In genomic region chr2:219213486-219214071, GRCh38 we compare ENCODE assay signal across 29 cellular contexts.
"Had no signal": no experiment of that assay in that cellular context is flagged by ENCODE, and none has a peak within 500 bp of the region (broad histone marks: within the 10 kb centered on the region; RNA-seq: fewer than 3 reads in every experiment).

No MANE protein-coding gene starts in this region.

- H3K27ac ChIP-seq: esophagus muscularis mucosa, foreskin keratinocyte, gastroesophageal sphincter, heart left ventricle, hepatocyte, neural progenitor cell, parathyroid adenoma, right lobe of liver, stomach, vagina had no signal

- H3K27ac Mint-ChIP-seq: mesothelial cell of epicardium; natural killer cell treated with Interleukin-12 subunit alpha and Interleukin-12 subunit beta and Interleukin-15 and Interleukin-18, amount 100 ng/mL, for 72 hours; progenitor cell of endocrine pancreas had no signal

- H3K27me3 Mint-ChIP-seq: naive B cell; natural killer cell treated with Interleukin-12 subunit alpha and Interleukin-12 subunit beta and Interleukin-15 and Interleukin-18, amount 100 ng/mL, for 72 hours; progenitor cell of endocrine pancreas had no signal

- H3K36me3 ChIP-seq: neural progenitor cell had no signal

- H3K9me3 ChIP-seq: esophagus muscularis mucosa, gastroesophageal sphincter, heart left ventricle, mucosa of descending colon, right lobe of liver, stomach, thyroid gland, vagina had no signal

- H3K4me2 ChIP-seq: hepatocyte, neural progenitor cell, smooth muscle cell had no signal

- H3K79me2 ChIP-seq: parathyroid adenoma had no signal

- ATAC-seq: foreskin keratinocyte; gastroesophageal sphincter; heart left ventricle; left lobe of liver; mucosa of descending colon; natural killer cell treated with Interleukin-12 subunit alpha and Interleukin-12 subunit beta and Interleukin-15 and Interleukin-18, amount 100 ng/mL, for 72 hours; right lobe of liver had no signal

- H3K9ac ChIP-seq: neural progenitor cell, parathyroid adenoma had no signal

- DNase-seq: dermis blood vessel endothelial cell; effector memory CD4-positive, alpha-beta T cell; foreskin keratinocyte; kidney; mesenchymal stem cell; mucosa of descending colon; naive B cell; stimulated activated CD4-positive, alpha-beta T cell treated with anti-CD3 and anti-CD28 coated beads, Interleukin-12 subunit alpha, Interleukin-12 subunit beta, amount 100 ng/mL, for 4 hours; stimulated activated CD4-positive, alpha-beta T cell treated with anti-CD3 and anti-CD28 coated beads, Interleukin-1b, Interleukin-23, amount 100 ng/mL, for 48 hours; stimulated activated CD4-positive, alpha-beta T cell treated with anti-CD3 and anti-CD28 coated beads, Interleukin-4, amount 100 ng/mL, for 1 hour; stimulated activated CD8-positive, alpha-beta memory T cell treated with anti-CD3 and anti-CD28 coated beads, Interleukin-4, amount 100 ng/mL, for 48 hours; stimulated activated naive CD4-positive, alpha-beta T cell treated with Interleukin-2 at 50 U/mL for 16 hours; stomach; thyroid gland; trophoblast cell had no signal

- H3K4me3 ChIP-seq: esophagus muscularis mucosa, gastroesophageal sphincter, heart left ventricle, hepatocyte, lung, mucosa of descending colon, neural progenitor cell, right lobe of liver, smooth muscle cell, stomach, thyroid gland, vagina had no signal

- H3K36me3 Mint-ChIP-seq: natural killer cell treated with Interleukin-12 subunit alpha and Interleukin-12 subunit beta and Interleukin-15 and Interleukin-18, amount 100 ng/mL, for 72 hours had no signal

- H2AFZ ChIP-seq: hepatocyte, neural progenitor cell, parathyroid adenoma had no signal

- H3K9me3 Mint-ChIP-seq: mesothelial cell of epicardium; naive B cell; natural killer cell treated with Interleukin-12 subunit alpha and Interleukin-12 subunit beta and Interleukin-15 and Interleukin-18, amount 100 ng/mL, for 72 hours; neural progenitor cell had no signal

- H3K4me3 Mint-ChIP-seq: mesothelial cell of epicardium; natural killer cell treated with Interleukin-12 subunit alpha and Interleukin-12 subunit beta and Interleukin-15 and Interleukin-18, amount 100 ng/mL, for 72 hours; neural progenitor cell had no signal

- H3K27me3 ChIP-seq: esophagus muscularis mucosa, foreskin keratinocyte, gastroesophageal sphincter, heart left ventricle, hepatocyte, neural progenitor cell, right lobe of liver, stomach, thyroid gland, vagina had no signal
